22 cellular contexts compared by ENCODE assay signal in genomic region chr5:133974142-133974541, GRCh38. TPM values are rescaled to one million over a fixed set of nuclear protein-coding genes. Genes with fewer than 3 reads are reported as not detected.
DNase-seq lines count a peak whose midpoint lies in the region; ATAC-seq lines count a peak whose summit lies in the region.
"Had no signal": no experiment of that assay in that cellular context is flagged by ENCODE, and none has a peak within 500 bp of the region (broad histone marks: within the 10 kb centered on the region; RNA-seq: fewer than 3 reads in every experiment).

No MANE protein-coding gene starts in this region.

- H3K9me3 ChIP-seq in CD8-positive, alpha-beta memory T cell (ENCODE audit: low read length): no peaks in the 10 kb centered on the region
- H3K9me3 ChIP-seq: MG63 had no signal

- DNase-seq in NCI-H1092 treated with DMSO at 0.1 percent for 48 hours (lab: John Stamatoyannopoulos, UW) (peak; percentile 15), NCI-H1092 (lab: John Stamatoyannopoulos, UW) (no peak), left lobe of liver (ENCODE audit: low spot score) (no peak), SW 1271 (lab: John Stamatoyannopoulos, UW) (no peak)
- DNase-seq in activated naive CD8-positive, alpha-beta T cell treated with anti-CD3 and anti-CD28 coated beads for 36 hours: no peak
- no peak for DNase-seq in stimulated activated naive B cell treated with anti-CD40 and anti-IgM and Interleukin-4, amounts not matched to agents 10 μg/mL and 1 μg/mL and 100 μg/mL, for 72 hours
- DNase-seq in CD8-positive, alpha-beta memory T cell: no peak
- DNase-seq: H9, IMR-90, KG1, MG63, NCI-H1417, NCI-H1694, NCI-H2029 treated with DMSO at 0.1 percent for 48 hours, NCI-H2227 treated with DMSO at 0.1 percent for 48 hours, NCI-H526 treated with DMSO at 0.1 percent for 48 hours, SHP77 had no signal

- no peaks in the 10 kb centered on the region for H3K9me3 Mint-ChIP-seq in activated naive CD8-positive, alpha-beta T cell (ENCODE audit: low read depth)
- H3K9me3 Mint-ChIP-seq in activated naive CD8-positive, alpha-beta T cell treated with anti-CD3 and anti-CD28 coated beads for 36 hours: no peaks in the 10 kb centered on the region
- H3K9me3 Mint-ChIP-seq in stimulated activated naive B cell treated with anti-CD40 and anti-IgM and Interleukin-4, amounts not matched to agents 10 μg/mL and 1 μg/mL and 100 μg/mL, for 72 hours: no peaks in the 10 kb centered on the region
- no peaks in the 10 kb centered on the region for H3K9me3 Mint-ChIP-seq in CD8-positive, alpha-beta memory T cell
- H3K9me3 Mint-ChIP-seq: GM23338, H9 had no signal

- no peak overlapping the region for H3K27ac ChIP-seq in CD8-positive, alpha-beta memory T cell (ENCODE audit: low read depth, low read length)
- H3K27ac ChIP-seq: 22Rv1, RWPE1 had no signal

- peaks cover 11% of the 10 kb centered on the region for H3K4me1 Mint-ChIP-seq in activated naive CD8-positive, alpha-beta T cell (ENCODE audit: low read depth)
- H3K4me1 Mint-ChIP-seq in activated naive CD8-positive, alpha-beta T cell treated with anti-CD3 and anti-CD28 coated beads for 36 hours: peaks cover 30% of the 10 kb centered on the region
- H3K4me1 Mint-ChIP-seq in stimulated activated naive B cell treated with anti-CD40 and anti-IgM and Interleukin-4, amounts not matched to agents 10 μg/mL and 1 μg/mL and 100 μg/mL, for 72 hours: peaks cover 35 to 59% of the 10 kb centered on the region in 2 donors
- H3K4me1 Mint-ChIP-seq in CD8-positive, alpha-beta memory T cell: peaks cover 9 to 12% (median 11%) of the 10 kb centered on the region in 3 donors

- peak; percentile 64 for ATAC-seq in left lobe of liver
- no peak for ATAC-seq in stimulated activated naive B cell treated with anti-CD40 and anti-IgM and Interleukin-4, amounts not matched to agents 10 μg/mL and 1 μg/mL and 100 μg/mL, for 72 hours (replicated peaks)
- ATAC-seq: GM23338, Panc1 had no signal

- H3K27me3 Mint-ChIP-seq in activated naive CD8-positive, alpha-beta T cell: no peaks in the 10 kb centered on the region
- no peaks in the 10 kb centered on the region for H3K27me3 Mint-ChIP-seq in activated naive CD8-positive, alpha-beta T cell treated with anti-CD3 and anti-CD28 coated beads for 36 hours
- H3K27me3 Mint-ChIP-seq in stimulated activated naive B cell treated with anti-CD40 and anti-IgM and Interleukin-4, amounts not matched to agents 10 μg/mL and 1 μg/mL and 100 μg/mL, for 72 hours: no peaks in the 10 kb centered on the region
- no peaks in the 10 kb centered on the region for H3K27me3 Mint-ChIP-seq in CD8-positive, alpha-beta memory T cell

- CTCF ChIA-PET in CD8-positive, alpha-beta memory T cell (lab: Charles Lee): no interaction called here

- H3K4me1 ChIP-seq in CD8-positive, alpha-beta memory T cell (ENCODE audit: insufficient read depth, low read length): peaks cover 9% of the 10 kb centered on the region

- H3K27me3 ChIP-seq in CD8-positive, alpha-beta memory T cell (ENCODE audit: insufficient read depth, low read length, poor library complexity, severe bottlenecking): no peaks in the 10 kb centered on the region
- H3K27me3 ChIP-seq: MG63 had no signal

- peak overlapping the region; percentile 34 for H3K27ac Mint-ChIP-seq in activated naive CD8-positive, alpha-beta T cell
- H3K27ac Mint-ChIP-seq in activated naive CD8-positive, alpha-beta T cell treated with anti-CD3 and anti-CD28 coated beads for 36 hours: no peak overlapping the region
- H3K27ac Mint-ChIP-seq in stimulated activated naive B cell treated with anti-CD40 and anti-IgM and Interleukin-4, amounts not matched to agents 10 μg/mL and 1 μg/mL and 100 μg/mL, for 72 hours: peak overlapping the region; percentile 53
- H3K27ac Mint-ChIP-seq in CD8-positive, alpha-beta memory T cell: peak overlapping the region in 3 of 8 donors; percentile 6 to 69 (median 14)
- H3K27ac Mint-ChIP-seq: GM23338, H9 had no signal

- POLR2A ChIA-PET in CD8-positive, alpha-beta memory T cell (lab: Charles Lee): no interaction called here

- no peak overlapping the region for H3K4me3 Mint-ChIP-seq in activated naive CD8-positive, alpha-beta T cell
- H3K4me3 Mint-ChIP-seq in activated naive CD8-positive, alpha-beta T cell treated with anti-CD3 and anti-CD28 coated beads for 36 hours: no peak overlapping the region
- H3K4me3 Mint-ChIP-seq in stimulated activated naive B cell treated with anti-CD40 and anti-IgM and Interleukin-4, amounts not matched to agents 10 μg/mL and 1 μg/mL and 100 μg/mL, for 72 hours: no peak overlapping the region
- H3K4me3 Mint-ChIP-seq in CD8-positive, alpha-beta memory T cell: no peak overlapping the region
- H3K4me3 Mint-ChIP-seq: GM23338, H9 had no signal

- H3K4me3 ChIP-seq in CD8-positive, alpha-beta memory T cell (ENCODE audit: low read length): no peak overlapping the region
- H3K4me3 ChIP-seq: GM23338, MG63 had no signal

- peaks cover 9% of the 10 kb centered on the region for H3K36me3 ChIP-seq in CD8-positive, alpha-beta memory T cell (ENCODE audit: insufficient read depth, low read length)

- H3K36me3 Mint-ChIP-seq in activated naive CD8-positive, alpha-beta T cell: no peaks in the 10 kb centered on the region
- peaks cover 40% of the 10 kb centered on the region for H3K36me3 Mint-ChIP-seq in activated naive CD8-positive, alpha-beta T cell treated with anti-CD3 and anti-CD28 coated beads for 36 hours
- peaks cover 35 to 44% of the 10 kb centered on the region in 2 donors for H3K36me3 Mint-ChIP-seq in stimulated activated naive B cell treated with anti-CD40 and anti-IgM and Interleukin-4, amounts not matched to agents 10 μg/mL and 1 μg/mL and 100 μg/mL, for 72 hours
- peaks cover 0 to 69% (median 4%) of the 10 kb centered on the region in 3 donors for H3K36me3 Mint-ChIP-seq in CD8-positive, alpha-beta memory T cell

RNA-seq across cellular contexts. Expression of gene C5orf15, which starts 5.7 kb away (rescaled TPM):
- 10 to 100 TPM; 33.4 to 33.8 TPM for total RNA-seq in activated naive CD8-positive, alpha-beta T cell treated with anti-CD3 and anti-CD28 coated beads for 36 hours
- 15.2 TPM for total RNA-seq in left lobe of liver
- 10 to 100 TPM; 21.7 to 21.8 TPM for total RNA-seq in CD8-positive, alpha-beta memory T cell
- polyA plus RNA-seq in CD8-positive, alpha-beta memory T cell: 25.4 TPM

RNA-seq across cellular contexts. Expression of gene VDAC1, which starts 30.6 kb away (rescaled TPM):
- total RNA-seq in activated naive CD8-positive, alpha-beta T cell treated with anti-CD3 and anti-CD28 coated beads for 36 hours: 100 to 1,000 TPM; 539 to 540 TPM
- 91.2 TPM for total RNA-seq in left lobe of liver
- 100 to 1,000 TPM; 409 to 422 TPM for total RNA-seq in CD8-positive, alpha-beta memory T cell
- 92.8 TPM for polyA plus RNA-seq in CD8-positive, alpha-beta memory T cell
